ENCODE assay signal across 8 cellular contexts in the genomic region with DNA sequence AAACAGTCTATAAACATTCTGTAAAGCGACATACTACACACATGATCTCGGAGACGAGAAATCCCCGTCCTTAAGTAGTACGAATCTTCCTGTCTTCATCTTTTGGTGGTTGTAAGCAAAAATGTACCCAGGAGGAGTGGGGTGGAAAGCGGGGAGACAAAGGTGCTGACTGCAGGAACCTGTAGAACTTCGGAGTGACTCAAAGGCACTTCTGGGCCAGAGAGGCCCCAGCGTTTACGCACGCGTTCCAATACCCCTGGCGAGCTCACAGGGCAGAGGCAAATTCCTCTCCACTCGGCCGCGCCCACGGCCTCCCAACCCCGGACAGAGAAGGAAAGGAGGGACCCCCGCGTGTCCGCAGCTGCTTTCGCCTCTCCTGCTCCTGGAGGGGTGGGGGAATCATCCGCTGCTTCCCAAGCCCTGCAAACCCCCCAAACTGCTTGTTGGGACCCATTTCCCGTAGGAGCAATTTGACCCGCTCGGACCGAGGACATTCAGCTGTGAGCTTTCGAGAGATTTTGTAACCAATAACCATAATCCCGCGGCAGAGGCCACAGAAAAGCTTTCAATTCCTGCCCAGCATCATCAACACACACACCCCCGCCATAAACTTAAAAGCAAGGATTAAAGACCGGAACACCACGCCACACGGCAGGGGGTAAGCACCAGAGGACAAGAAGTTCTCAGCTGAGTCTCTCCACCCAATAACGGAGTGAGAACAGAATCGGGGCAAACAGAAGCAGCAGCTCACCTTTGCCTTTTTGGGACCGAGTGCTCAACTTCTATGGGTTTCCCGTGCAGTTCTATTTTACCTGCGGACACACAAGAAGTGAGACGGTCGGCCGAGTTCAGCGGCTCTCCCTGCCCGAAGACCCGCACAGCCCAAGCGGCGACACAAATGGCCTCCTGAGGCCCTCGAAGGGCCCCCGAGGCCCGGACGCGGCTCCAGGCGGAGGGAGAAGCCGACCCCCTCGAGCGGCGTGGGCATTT. TPM values are rescaled to one million over a fixed set of nuclear protein-coding genes. Genes with fewer than 3 reads are reported as not detected.
A peak's percentile ranks its signal among the peaks of the same experiment; 100 is the strongest.
DNase-seq lines count a peak whose midpoint lies in the region; ATAC-seq, FAIRE-seq and TF ChIP-seq lines count a peak whose summit lies in the region.

No MANE protein-coding gene starts in this region.

- peaks cover 48% of the 10 kb centered on the region for H3K27me3 ChIP-seq in keratinocyte (ENCODE audit: control insufficient read depth, extremely low read depth, insufficient read depth, low read length)

- H3K4me1 Mint-ChIP-seq in activated naive CD4-positive, alpha-beta T cell treated with anti-CD3 and anti-CD28 coated beads, Interleukin-2, amount 50 U/mL, for 24 hours: peaks cover 34% of the 10 kb centered on the region
- H3K4me1 Mint-ChIP-seq in type B pancreatic cell (ENCODE audit: unreplicated experiment): peaks cover 34% of the 10 kb centered on the region

- peaks cover 61% of the 10 kb centered on the region for H3K27me3 Mint-ChIP-seq in activated naive CD4-positive, alpha-beta T cell treated with anti-CD3 and anti-CD28 coated beads, Interleukin-2, amount 50 U/mL, for 24 hours
- no peaks in the 10 kb centered on the region for H3K27me3 Mint-ChIP-seq in type B pancreatic cell

- peak; percentile 64 for DNase-seq in activated effector memory CD4-positive, alpha-beta T cell treated with anti-CD3 and anti-CD28 coated beads, Interleukin-2, amount 50 U/mL, for 16 hours
- DNase-seq in activated effector memory CD4-positive, alpha-beta T cell treated with Interleukin-2 at 50 U/mL for 16 hours: no peak
- DNase-seq in NB4 (ENCODE audit: low read depth) (peak; percentile 90), keratinocyte (ENCODE audit: low read depth, low spot score) (no peak), type B pancreatic cell (ENCODE audit: extremely low spot score, unreplicated experiment) (no peak), UCSD-AML1 (lab: John Stamatoyannopoulos, UW; ENCODE audit: unreplicated experiment) (no peak)

- H2AFZ ChIP-seq in keratinocyte (ENCODE audit: control insufficient read depth, low read length): peak overlapping the region; percentile 36

- TF ChIP-seq CTCF in NB4 (IDR thresholded peaks at IDR 0.05; ENCODE audit: low read depth, low read length) (no peak), keratinocyte (optimal IDR thresholded peaks at IDR 0.05 in 1 of 3, IDR thresholded peaks at IDR 0.05 in 1 of 3, conservative IDR thresholded peaks at IDR 0.05 in 1 of 3; ENCODE audit: extremely low read depth in 1 of 3, insufficient read depth in 2 of 3, low read length in 3 of 3) (no peak), type B pancreatic cell (conservative IDR thresholded peaks at IDR 0.05) (no peak)

- peak overlapping the region; percentile 73 for H3K4me3 Mint-ChIP-seq in activated naive CD4-positive, alpha-beta T cell treated with anti-CD3 and anti-CD28 coated beads, Interleukin-2, amount 50 U/mL, for 24 hours
- H3K4me3 Mint-ChIP-seq in type B pancreatic cell: peak overlapping the region; percentile 98

- peaks cover 36% of the 10 kb centered on the region for H3K79me2 ChIP-seq in keratinocyte (ENCODE audit: control insufficient read depth, insufficient read depth, low read length)

- no peak for FAIRE-seq in keratinocyte (lab: Jason Lieb, UNC)

- H3K9me1 ChIP-seq in keratinocyte (ENCODE audit: control insufficient read depth, extremely low read depth, insufficient read depth, low read length): no peaks in the 10 kb centered on the region

- H3K27ac Mint-ChIP-seq in activated naive CD4-positive, alpha-beta T cell treated with anti-CD3 and anti-CD28 coated beads, Interleukin-2, amount 50 U/mL, for 24 hours: no peak overlapping the region
- H3K27ac Mint-ChIP-seq in type B pancreatic cell: peak overlapping the region; percentile 96

- H3K27ac ChIP-seq in keratinocyte (ENCODE audit: control insufficient read depth, insufficient read depth, low read length): peak overlapping the region; percentile 67

- TF ChIP-seq POLR2A in NB4 (IDR thresholded peaks at IDR 0.05; ENCODE audit: extremely low read depth, insufficient read length): peak; percentile 44

- H3K4me2 ChIP-seq in keratinocyte (ENCODE audit: control insufficient read depth, extremely low read depth, insufficient read depth, low read depth, low read length): peak overlapping the region; percentile 76

- H3K4me1 ChIP-seq in keratinocyte (ENCODE audit: control insufficient read depth, extremely low read depth, insufficient read depth, low read length): peaks cover 21% of the 10 kb centered on the region

- ATAC-seq in HG02973 (IDR thresholded peaks at IDR 0.05; ENCODE audit: unreplicated experiment): no peak

- H3K9me3 Mint-ChIP-seq in activated naive CD4-positive, alpha-beta T cell treated with anti-CD3 and anti-CD28 coated beads, Interleukin-2, amount 50 U/mL, for 24 hours: peaks cover 10% of the 10 kb centered on the region
- no peaks in the 10 kb centered on the region for H3K9me3 Mint-ChIP-seq in type B pancreatic cell

- H4K20me1 ChIP-seq in keratinocyte (ENCODE audit: control insufficient read depth, extremely low read depth, insufficient read depth, low read length): no peaks in the 10 kb centered on the region

- H3K4me3 ChIP-seq in NB4 (ENCODE audit: low read depth, low read length): peak overlapping the region; percentile 84
- peak overlapping the region; percentile 60 to 86 (median 66) for H3K4me3 ChIP-seq in keratinocyte (ENCODE audit: control insufficient read depth in 2 of 3, extremely low read depth in 1 of 3, insufficient read depth in 2 of 3, low read depth in 1 of 3, low read length in 3 of 3)

- H3K9ac ChIP-seq in keratinocyte (ENCODE audit: control insufficient read depth, extremely low read depth, insufficient read depth, low read length): peak overlapping the region; percentile 81

- H3K9me3 ChIP-seq in keratinocyte (ENCODE audit: control insufficient read depth, low read depth, low read length): no peaks in the 10 kb centered on the region

- dilution Hi-C loops in keratinocyte (cut with MboI; ENCODE audit: extremely low pct_ligation_motif_present, low sequenced_read_pairs): no loop called here

- H3K36me3 Mint-ChIP-seq in activated naive CD4-positive, alpha-beta T cell treated with anti-CD3 and anti-CD28 coated beads, Interleukin-2, amount 50 U/mL, for 24 hours: peaks cover 2% of the 10 kb centered on the region
- H3K36me3 Mint-ChIP-seq in type B pancreatic cell: peaks cover 12% of the 10 kb centered on the region

- H3K36me3 ChIP-seq in keratinocyte (ENCODE audit: control insufficient read depth in 2 of 2, extremely low read depth in 1 of 2, insufficient read depth in 2 of 2, low read length in 2 of 2): no peaks in the 10 kb centered on the region

RNA-seq across cellular contexts. Expression of a gene that starts 2.3 kb away (rescaled TPM):
- polyA plus RNA-seq in keratinocyte: 13.8 to 22.3 TPM (median 18.9 TPM) in 3 replicates
- polyA plus RNA-seq in keratinocyte (2011; ENCODE audit: low read depth): 10.3 TPM
- polyA plus RNA-seq in keratinocyte (2011; cell fraction: cytosol; rRNA removed): 13.8 and 24.9 TPM in 2 replicates
- 37.7 and 39.3 TPM in 2 replicates for polyA plus RNA-seq in keratinocyte (2011; cell fraction: nucleus; rRNA removed)
- 9.0 and 12.3 TPM in 2 replicates for polyA plus RNA-seq in keratinocyte (2012; ENCODE audit: low replicate concordance)
- 19.7 to 35.3 TPM (median 34.1 TPM) in 3 replicates for polyA minus RNA-seq in keratinocyte
- polyA minus RNA-seq in keratinocyte (2011; cell fraction: cytosol; rRNA and poly(A)+ RNA removed): 24.7 TPM
- 29.8 and 57.0 TPM in 2 replicates for polyA minus RNA-seq in keratinocyte (2011; cell fraction: nucleus; rRNA and poly(A)+ RNA removed)
- 99.3 and 107 TPM in 2 replicates for total RNA-seq in type B pancreatic cell (ENCODE audit: low replicate concordance)

Comparison
In these comparisons a context has a peak if more than half of its experiments do, and no peak if none do; other contexts are left out.
1. DNase-seq: peak in activated effector memory CD4-positive, alpha-beta T cell treated with anti-CD3 and anti-CD28 coated beads, Interleukin-2, amount 50 U/mL, for 16 hours (single experiment) and NB4 (single experiment); none in activated effector memory CD4-positive, alpha-beta T cell treated with Interleukin-2 at 50 U/mL for 16 hours (single experiment), keratinocyte (single experiment), type B pancreatic cell (single experiment) and UCSD-AML1 (single experiment).